ENCODE assay signal across 8 cellular contexts in the genomic region with DNA sequence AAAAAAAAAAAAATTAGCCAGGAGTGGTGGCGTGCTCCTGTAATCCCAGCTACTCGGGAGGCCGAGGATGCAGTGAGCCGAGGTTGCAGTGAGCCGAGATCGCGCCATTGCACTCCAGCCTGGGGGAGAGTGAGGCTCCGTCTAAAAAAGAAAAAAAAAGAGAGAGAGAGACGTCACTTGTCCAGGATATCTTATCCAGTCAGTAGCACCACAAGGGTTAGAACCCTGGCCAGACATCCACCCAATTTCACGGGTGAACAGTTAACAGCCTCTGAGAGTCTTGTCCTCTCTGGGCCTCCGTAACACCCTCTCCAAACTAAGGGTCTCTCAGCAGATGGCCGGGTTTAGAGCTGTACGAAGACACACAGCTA. TPM values are rescaled to one million over a fixed set of nuclear protein-coding genes. Genes with fewer than 3 reads are reported as not detected.
DNase-seq lines count a peak whose midpoint lies in the region; ATAC-seq and TF ChIP-seq lines count a peak whose summit lies in the region.

No MANE protein-coding gene starts in this region.

- H3K9me3 ChIP-seq in SJSA1 (replicated peaks) (no peaks in the 10 kb centered on the region; the same call in 1 of the 2 replicates), skeletal muscle tissue (ENCODE audit: control insufficient read depth in 3 of 3, low read length in 3 of 3) (no peaks in the 10 kb centered on the region)

- no peak for TF ChIP-seq CTCF in foreskin fibroblast (IDR thresholded peaks at IDR 0.05; ENCODE audit: low read depth, low read length)

- H3K27me3 ChIP-seq in SJSA1 (replicated peaks) (no peaks in the 10 kb centered on the region), skeletal muscle tissue (ENCODE audit: control insufficient read depth in 3 of 3, insufficient read depth in 3 of 3, low read length in 3 of 3) (no peaks in the 10 kb centered on the region)

- H3K27ac ChIP-seq in SJSA1 (peak overlapping the region; percentile 81), skeletal muscle tissue (ENCODE audit: low read depth, low read length) (peak overlapping the region; percentile 91)

- DNase-seq in SJSA1 (ENCODE audit: low read depth in 1 of 2, low spot score in 2 of 2) (no peak), foreskin fibroblast (no peak), HuH-7 (ENCODE audit: low spot score) (no peak)
- no peak for DNase-seq in stimulated activated CD4-positive, alpha-beta T cell treated with anti-CD3 and anti-CD28 coated beads, Interleukin-2, amount 100 ng/mL, for 48 hours

- peak overlapping the region; percentile 96 for H3K4me3 ChIP-seq in SJSA1
- H3K4me3 ChIP-seq in foreskin fibroblast (ENCODE audit: low read depth in 1 of 2, low read length in 2 of 2), result peak overlapping the region; percentile 71 to 99
- H3K4me3 ChIP-seq in skeletal muscle tissue (ENCODE audit: low read length in 3 of 3), result peak overlapping the region; percentile 86 to 100 (median 96)

- peak overlapping the region; percentile 83 to 95 (median 90) for H3K9ac ChIP-seq in skeletal muscle tissue (ENCODE audit: low read depth in 1 of 3, low read length in 3 of 3)

- H3K36me3 ChIP-seq in SJSA1 (peaks cover 14% of the 10 kb centered on the region), skeletal muscle tissue (ENCODE audit: control insufficient read depth in 3 of 3, insufficient read depth in 3 of 3, low read length in 3 of 3) (peaks cover 7 to 11% (median 10%) of the 10 kb centered on the region in 3 donors)

- ATAC-seq in GM21528 (IDR thresholded peaks at IDR 0.05; ENCODE audit: low FRiP score, unreplicated experiment), result peak; percentile 3
- no peak for ATAC-seq in GM21367 (IDR thresholded peaks at IDR 0.05; ENCODE audit: unreplicated experiment)
- no peak for ATAC-seq in GM19324 (IDR thresholded peaks at IDR 0.05; ENCODE audit: low FRiP score, unreplicated experiment)

- H3K4me1 ChIP-seq in SJSA1 (replicated peaks) (peaks cover 9% of the 10 kb centered on the region), skeletal muscle tissue (ENCODE audit: control insufficient read depth in 3 of 3, insufficient read depth in 3 of 3, low read length in 3 of 3) (peaks cover 38 to 60% (median 44%) of the 10 kb centered on the region in 3 donors)

RNA-seq across cellular contexts. Expression of a gene that starts 0.9 kb away (rescaled TPM):
- 29.1 and 44.9 TPM in 2 replicates for total RNA-seq in SJSA1 (2014; rRNA removed; shearing (Covaris generic))
- total RNA-seq in skeletal muscle tissue, result 40.7 TPM

RNA-seq across cellular contexts. Expression of a gene that starts 8.4 kb away (rescaled TPM):
- total RNA-seq in SJSA1 (2014; rRNA removed; shearing (Covaris generic)), result not detected in 2 replicates
- not detected for total RNA-seq in skeletal muscle tissue

RNA-seq across cellular contexts. Expression of a gene that starts 12.2 kb away (rescaled TPM):
- not detected in 2 replicates for total RNA-seq in SJSA1 (2014; rRNA removed; shearing (Covaris generic))
- not detected for total RNA-seq in skeletal muscle tissue

RNA-seq across cellular contexts. Expression of a gene that starts 39.9 kb away (rescaled TPM):
- total RNA-seq in SJSA1 (2014; rRNA removed; shearing (Covaris generic)), result not detected in 2 replicates
- total RNA-seq in skeletal muscle tissue, result 5.7 TPM

RNA-seq across cellular contexts. Expression of a gene that starts 47.0 kb away (rescaled TPM):
- total RNA-seq in SJSA1 (2014; rRNA removed; shearing (Covaris generic)), result 5.8 and 12.6 TPM in 2 replicates
- total RNA-seq in skeletal muscle tissue, result 7.8 TPM
